1 cellular context compared by ENCODE assay signal in genomic region chr3:141860086-141860669, GRCh38.
TF ChIP-seq lines count a peak whose summit lies in the region.

No MANE protein-coding gene starts in this region.

TF ChIP-seq in K562, 482 proteins besides CTCF, POLR2A, EP300 and RAD21:
- no peak for TF ChIP-seq NR2C1 (IDR thresholded peaks at IDR 0.05)
- TF ChIP-seq NR2C1 (tag; IDR thresholded peaks at IDR 0.05): peak; percentile 45; the same call in 1 of the 2 replicates
- TF ChIP-seq KDM1A (IDR thresholded peaks at IDR 0.05): peak; percentile 63 to 66; a peak in 3 of 4 replicates
- no peak for TF ChIP-seq ZBED1 (IDR thresholded peaks at IDR 0.05)
